ENCODE assay signal across 30 cellular contexts in the genomic region with DNA sequence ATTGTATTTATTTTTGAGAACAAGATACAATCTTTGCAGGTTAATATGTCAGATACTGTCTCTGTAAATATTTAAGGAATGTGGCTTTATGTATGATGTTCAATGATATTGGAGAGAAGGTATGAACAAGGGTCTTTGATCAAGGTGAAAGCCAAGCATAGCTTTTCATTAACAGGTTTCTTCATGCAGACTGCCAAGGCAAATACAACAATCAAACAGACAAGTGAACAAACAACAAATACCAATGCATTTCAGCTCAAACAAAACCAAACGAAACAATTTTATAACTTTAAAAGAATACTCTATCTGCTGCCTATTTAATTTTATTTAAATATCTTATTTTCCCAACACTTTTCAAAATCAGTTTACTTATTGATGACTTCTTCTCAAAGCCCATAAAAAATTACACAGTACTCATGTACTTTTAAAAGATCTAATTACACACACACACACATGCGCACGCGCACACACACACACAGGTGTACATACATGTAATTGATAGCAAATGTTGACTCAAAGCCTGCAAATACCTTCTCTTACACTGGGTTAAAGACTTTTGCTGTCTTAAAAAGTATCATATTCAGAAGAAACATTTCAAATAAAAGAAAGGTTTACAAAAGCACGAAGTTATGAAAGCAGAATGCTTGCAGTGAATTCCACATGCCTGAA.
"Had no signal": no experiment of that assay in that cellular context is flagged by ENCODE, and none has a peak within 500 bp of the region (broad histone marks: within the 10 kb centered on the region; RNA-seq: fewer than 3 reads in every experiment).

No MANE protein-coding gene starts in this region.

- ATAC-seq: activated CD4-positive, alpha-beta T cell treated with anti-CD3 and anti-CD28 coated beads for 36 hours; activated CD4-positive, CD25-positive, alpha-beta regulatory T cell treated with anti-CD3 and anti-CD28 coated beads, Interleukin-2, amount 50 U/mL, for 24 hours; activated CD8-positive, alpha-beta T cell treated with anti-CD3 and anti-CD28 coated beads, Interleukin-2, amount 10 ng/mL, durations not matched to agents 7 days and 5 days; activated naive CD8-positive, alpha-beta T cell treated with anti-CD3 and anti-CD28 coated beads, Interleukin-2, amount 50 U/mL, for 24 hours; activated T-cell treated with anti-CD3 and anti-CD28 coated beads, Interleukin-2, amount 50 U/mL, for 4 hours; Panc1; WTC11 had no signal

- H3K27ac Mint-ChIP-seq: activated CD4-positive, alpha-beta T cell treated with anti-CD3 and anti-CD28 coated beads for 36 hours; activated CD4-positive, alpha-beta T cell treated with anti-CD3 and anti-CD28 coated beads, Interleukin-2, amount 10 ng/mL, durations not matched to agents 7 days and 5 days; activated CD8-positive, alpha-beta T cell treated with anti-CD3 and anti-CD28 coated beads, Interleukin-2, amount 10 ng/mL, durations not matched to agents 7 days and 5 days; activated naive CD4-positive, alpha-beta T cell treated with anti-CD3 and anti-CD28 coated beads, Interleukin-2, amount 10 ng/mL, durations not matched to agents 7 days and 5 days; activated naive CD8-positive, alpha-beta T cell; activated naive CD8-positive, alpha-beta T cell treated with anti-CD3 and anti-CD28 coated beads, Interleukin-2, amount 50 U/mL, for 24 hours; T-helper 1 cell treated with Interleukin-12 subunit alpha and Interleukin-12 subunit beta and Interleukin-4 antibody, amounts not matched to agents 30 μg/mL and 1 μg/mL, for 36 hours; T-helper 2 cell treated with Interferon-gamma antibody and Interleukin-4, amounts not matched to agents 5 μg/mL and 100 μg/mL, for 36 hours; WTC11 had no signal

- H3K36me3 Mint-ChIP-seq: activated naive CD8-positive, alpha-beta T cell had no signal

- H3K9me3 Mint-ChIP-seq: activated CD4-positive, alpha-beta T cell treated with anti-CD3 and anti-CD28 coated beads, Interleukin-2, amount 10 ng/mL, durations not matched to agents 7 days and 5 days; activated naive CD4-positive, alpha-beta T cell treated with anti-CD3 and anti-CD28 coated beads, Interleukin-2, amount 10 ng/mL, durations not matched to agents 7 days and 5 days; activated naive CD8-positive, alpha-beta T cell treated with anti-CD3 and anti-CD28 coated beads, Interleukin-2, amount 50 U/mL, for 24 hours; activated T-cell treated with anti-CD3 and anti-CD28 coated beads, Interleukin-2, amount 50 U/mL, for 4 hours; central memory CD8-positive, alpha-beta T cell; T-helper 1 cell treated with Interleukin-12 subunit alpha and Interleukin-12 subunit beta and Interleukin-4 antibody, amounts not matched to agents 30 μg/mL and 1 μg/mL, for 36 hours; T-helper 2 cell treated with Interferon-gamma antibody and Interleukin-4, amounts not matched to agents 5 μg/mL and 100 μg/mL, for 36 hours; WTC11 had no signal

- H3K27ac ChIP-seq: cardiac muscle cell, SJSA1 had no signal

- H3K27me3 Mint-ChIP-seq: activated CD4-positive, alpha-beta T cell treated with anti-CD3 and anti-CD28 coated beads for 36 hours; activated CD4-positive, alpha-beta T cell treated with anti-CD3 and anti-CD28 coated beads, Interleukin-2, amount 10 ng/mL, durations not matched to agents 7 days and 5 days; activated naive CD4-positive, alpha-beta T cell treated with anti-CD3 and anti-CD28 coated beads, Interleukin-2, amount 10 ng/mL, durations not matched to agents 7 days and 5 days; central memory CD8-positive, alpha-beta T cell had no signal

- DNase-seq: activated CD4-positive, alpha-beta T cell treated with anti-CD3 and anti-CD28 coated beads for 36 hours; activated CD4-positive, alpha-beta T cell treated with anti-CD3 and anti-CD28 coated beads, Interleukin-2, amount 10 ng/mL, durations not matched to agents 7 days and 5 days; activated CD4-positive, alpha-beta T cell treated with anti-CD3 and anti-CD28 coated beads, Interleukin-2, amount 50 U/mL, for 48 hours; activated CD8-positive, alpha-beta T cell treated with anti-CD3 and anti-CD28 coated beads, Interleukin-2, amount 10 ng/mL, durations not matched to agents 7 days and 5 days; activated effector memory CD4-positive, alpha-beta T cell treated with Interleukin-2 at 50 U/mL for 16 hours; activated naive CD4-positive, alpha-beta T cell treated with anti-CD3 and anti-CD28 coated beads, Interleukin-2, amount 10 ng/mL, durations not matched to agents 7 days and 5 days; activated naive CD8-positive, alpha-beta T cell treated with anti-CD3 and anti-CD28 coated beads, Interleukin-2, amount 50 U/mL, for 24 hours; activated T-cell treated with anti-CD3 and anti-CD28 coated beads, Interleukin-2, amount 50 U/mL, for 4 hours; anterior cingulate cortex; KG1; NCI-H1092 treated with DMSO at 0.1 percent for 48 hours; NCI-H1694; NCI-H1930; NCI-H2081 treated with DMSO at 0.1 percent for 48 hours; NCI-H2171 treated with DMSO at 0.1 percent for 48 hours; NCI-H2227 treated with DMSO at 0.1 percent for 48 hours; NCI-H446; NCI-H510A treated with DMSO at 0.1 percent for 48 hours; NCI-H526 treated with DMSO at 0.1 percent for 48 hours; SHP77 treated with DMSO at 0.1 percent for 48 hours; SK-N-SH had no signal

- H3K4me1 Mint-ChIP-seq: activated CD4-positive, alpha-beta T cell treated with anti-CD3 and anti-CD28 coated beads for 36 hours; activated CD4-positive, alpha-beta T cell treated with anti-CD3 and anti-CD28 coated beads, Interleukin-2, amount 10 ng/mL, durations not matched to agents 7 days and 5 days; activated naive CD4-positive, alpha-beta T cell treated with anti-CD3 and anti-CD28 coated beads, Interleukin-2, amount 10 ng/mL, durations not matched to agents 7 days and 5 days; activated naive CD8-positive, alpha-beta T cell treated with anti-CD3 and anti-CD28 coated beads, Interleukin-2, amount 50 U/mL, for 24 hours; central memory CD8-positive, alpha-beta T cell; WTC11 had no signal

- H3K4me3 Mint-ChIP-seq: activated CD4-positive, alpha-beta T cell treated with anti-CD3 and anti-CD28 coated beads for 36 hours; activated CD4-positive, alpha-beta T cell treated with anti-CD3 and anti-CD28 coated beads, Interleukin-2, amount 10 ng/mL, durations not matched to agents 7 days and 5 days; activated CD8-positive, alpha-beta T cell treated with anti-CD3 and anti-CD28 coated beads, Interleukin-2, amount 10 ng/mL, durations not matched to agents 7 days and 5 days; activated naive CD4-positive, alpha-beta T cell treated with anti-CD3 and anti-CD28 coated beads, Interleukin-2, amount 10 ng/mL, durations not matched to agents 7 days and 5 days; activated naive CD8-positive, alpha-beta T cell; activated naive CD8-positive, alpha-beta T cell treated with anti-CD3 and anti-CD28 coated beads, Interleukin-2, amount 50 U/mL, for 24 hours; activated T-cell treated with anti-CD3 and anti-CD28 coated beads, Interleukin-2, amount 50 U/mL, for 4 hours; central memory CD8-positive, alpha-beta T cell; T-helper 1 cell treated with Interleukin-12 subunit alpha and Interleukin-12 subunit beta and Interleukin-4 antibody, amounts not matched to agents 30 μg/mL and 1 μg/mL, for 36 hours; T-helper 2 cell treated with Interferon-gamma antibody and Interleukin-4, amounts not matched to agents 5 μg/mL and 100 μg/mL, for 36 hours; WTC11 had no signal
